In the genomic region with DNA sequence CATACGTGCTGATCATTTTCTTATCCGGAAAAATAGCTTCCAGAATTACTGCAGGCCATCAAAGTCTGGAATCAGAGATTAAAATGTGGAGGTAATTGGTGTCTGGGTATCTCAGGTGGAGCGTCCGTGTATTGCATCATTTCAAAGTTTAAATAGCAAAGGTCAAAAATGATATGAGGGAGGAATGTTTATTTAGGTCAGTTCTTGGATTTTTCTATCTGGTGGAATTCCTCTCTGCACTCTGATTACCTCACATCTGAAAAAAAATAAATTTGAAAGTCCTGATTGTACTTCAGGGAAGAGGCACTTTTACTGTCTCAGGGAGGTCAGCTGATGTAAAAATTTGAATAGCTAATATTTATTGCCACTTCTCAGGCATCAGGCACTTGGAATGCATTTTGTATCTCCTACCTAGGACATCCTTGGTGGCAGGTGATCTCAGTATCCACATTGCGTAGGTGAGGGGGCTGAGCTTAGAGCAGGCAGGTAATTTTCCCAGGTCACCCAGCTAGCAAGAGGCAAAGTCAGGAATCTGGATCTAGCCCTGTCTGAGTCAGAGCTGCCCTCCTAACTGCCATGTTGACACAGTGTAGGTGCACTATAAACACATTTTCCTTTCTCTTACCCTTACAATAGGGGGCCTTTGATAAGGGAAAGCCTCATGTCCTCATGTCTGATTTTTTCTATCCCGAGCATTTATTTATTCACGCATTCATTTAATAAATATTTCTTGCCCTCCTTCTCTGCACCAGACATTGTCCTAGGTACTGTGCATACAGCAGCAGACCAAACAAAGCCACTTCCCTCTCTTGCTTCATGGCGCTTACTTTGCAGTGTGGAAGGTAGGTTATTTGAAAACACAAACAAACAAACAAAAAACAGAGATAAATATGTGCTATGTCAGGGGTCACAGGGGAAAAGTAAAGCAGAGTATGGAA, we compare ENCODE assay signal across 25 cellular contexts.
"Had no signal": no experiment of that assay in that cellular context is flagged by ENCODE, and none has a peak within 500 bp of the region (broad histone marks: within the 10 kb centered on the region; RNA-seq: fewer than 3 reads in every experiment).

No MANE protein-coding gene starts in this region.

- H3K4me1 Mint-ChIP-seq: activated CD4-positive, alpha-beta memory T cell treated with anti-CD3 and anti-CD28 coated beads, Interleukin-2, amount 10 ng/mL, durations not matched to agents 7 days and 5 days; activated naive CD8-positive, alpha-beta T cell treated with anti-CD3 and anti-CD28 coated beads, Interleukin-2, amount 10 ng/mL, durations not matched to agents 7 days and 5 days; activated T-helper 17 cell treated with anti-CD3 and anti-CD28 coated beads, Interleukin-2, amount 50 U/mL, for 72 hours had no signal

- DNase-seq: activated CD4-positive, alpha-beta memory T cell treated with anti-CD3 and anti-CD28 coated beads, Interleukin-2, amount 10 ng/mL, durations not matched to agents 7 days and 5 days; activated CD4-positive, alpha-beta T cell treated with anti-CD3 and anti-CD28 coated beads, Interleukin-2, amount 50 U/mL, for 1 hour; activated CD4-positive, CD25-positive, alpha-beta regulatory T cell; activated gamma-delta T cell; activated naive CD4-positive, alpha-beta T cell treated with anti-CD3 and anti-CD28 coated beads for 36 hours; activated naive CD8-positive, alpha-beta T cell treated with anti-CD3 and anti-CD28 coated beads, Interleukin-2, amount 10 ng/mL, durations not matched to agents 7 days and 5 days; activated T-cell treated with anti-CD3 and anti-CD28 coated beads for 4 hours; activated T-cell treated with anti-CD3 and anti-CD28 coated beads, Interleukin-2, amount 50 U/mL, for 48 hours; adrenal gland; anterior cingulate cortex; cerebellar nuclear complex; NCI-H1105 treated with DMSO at 0.1 percent for 48 hours; NCI-H1436 treated with DMSO at 0.1 percent for 48 hours; NCI-H187 treated with DMSO at 0.1 percent for 48 hours; NCI-H2081 treated with DMSO at 0.1 percent for 48 hours; NCI-H446; NCI-H524; PC-3; SHP77; T-helper 2 cell; T1000 had no signal

- ATAC-seq: activated T-helper 17 cell treated with anti-CD3 and anti-CD28 coated beads, Interleukin-2, amount 50 U/mL, for 72 hours; PC-3 had no signal

- H3K36me3 ChIP-seq: adrenal gland had no signal

- H3K4me3 Mint-ChIP-seq: activated CD4-positive, alpha-beta memory T cell treated with anti-CD3 and anti-CD28 coated beads, Interleukin-2, amount 10 ng/mL, durations not matched to agents 7 days and 5 days; activated naive CD4-positive, alpha-beta T cell treated with anti-CD3 and anti-CD28 coated beads for 36 hours; activated naive CD8-positive, alpha-beta T cell treated with anti-CD3 and anti-CD28 coated beads, Interleukin-2, amount 10 ng/mL, durations not matched to agents 7 days and 5 days; activated T-helper 17 cell treated with anti-CD3 and anti-CD28 coated beads, Interleukin-2, amount 50 U/mL, for 72 hours had no signal

- H3K36me3 Mint-ChIP-seq: activated naive CD8-positive, alpha-beta T cell treated with anti-CD3 and anti-CD28 coated beads, Interleukin-2, amount 10 ng/mL, durations not matched to agents 7 days and 5 days had no signal

- H3K27me3 Mint-ChIP-seq: activated CD4-positive, alpha-beta memory T cell treated with anti-CD3 and anti-CD28 coated beads, Interleukin-2, amount 10 ng/mL, durations not matched to agents 7 days and 5 days; activated naive CD8-positive, alpha-beta T cell treated with anti-CD3 and anti-CD28 coated beads, Interleukin-2, amount 10 ng/mL, durations not matched to agents 7 days and 5 days; activated T-helper 17 cell treated with anti-CD3 and anti-CD28 coated beads, Interleukin-2, amount 50 U/mL, for 72 hours had no signal

- H3K27ac ChIP-seq: adrenal gland had no signal

- H3K27ac Mint-ChIP-seq: activated CD4-positive, alpha-beta memory T cell treated with anti-CD3 and anti-CD28 coated beads, Interleukin-2, amount 10 ng/mL, durations not matched to agents 7 days and 5 days; activated naive CD4-positive, alpha-beta T cell treated with anti-CD3 and anti-CD28 coated beads for 36 hours; activated naive CD8-positive, alpha-beta T cell treated with anti-CD3 and anti-CD28 coated beads, Interleukin-2, amount 10 ng/mL, durations not matched to agents 7 days and 5 days; activated T-helper 17 cell treated with anti-CD3 and anti-CD28 coated beads, Interleukin-2, amount 50 U/mL, for 72 hours had no signal

- H3K4me1 ChIP-seq: adrenal gland had no signal

- FAIRE-seq: colon, RCC 7860, TTC549 had no signal

- H3K9me3 ChIP-seq: adrenal gland had no signal

- H3K27me3 ChIP-seq: adrenal gland had no signal

- H3K4me3 ChIP-seq: adrenal gland had no signal
